9 cellular contexts compared by ENCODE assay signal in the genomic region with DNA sequence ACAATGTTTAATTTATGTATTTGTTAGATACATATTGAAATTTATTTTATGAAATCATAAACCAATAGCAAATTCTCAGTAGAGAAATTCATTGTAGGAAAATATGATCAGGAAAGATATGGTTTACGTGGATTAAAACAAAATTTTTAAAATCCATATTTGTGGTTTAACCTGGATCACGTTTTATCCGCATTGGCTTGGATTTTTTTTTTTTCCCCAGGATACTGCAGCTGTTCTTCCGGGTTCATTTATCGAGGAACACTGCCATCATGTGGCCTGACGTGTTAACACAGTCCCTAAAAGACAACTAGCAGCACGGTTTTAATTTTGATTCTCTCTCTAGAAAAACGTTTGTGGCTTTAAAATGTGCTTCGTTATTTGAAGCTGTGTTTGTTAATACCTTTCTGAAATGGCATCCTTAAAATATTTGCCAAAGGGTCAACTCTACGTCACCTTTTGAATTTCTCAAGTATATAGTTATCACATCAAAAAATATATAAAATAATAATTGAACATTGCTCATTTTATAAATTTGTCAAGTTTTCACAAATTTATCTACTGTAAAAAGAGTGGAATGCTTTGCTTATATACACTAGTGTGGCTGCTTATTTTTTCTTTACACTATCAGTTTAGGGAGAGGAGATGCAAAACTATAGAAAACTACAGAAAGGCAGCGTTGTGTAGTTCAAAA. TPM values are rescaled to one million over a fixed set of nuclear protein-coding genes. Genes with fewer than 3 reads are reported as not detected.
DNase-seq lines count a peak whose midpoint lies in the region; ATAC-seq, FAIRE-seq and TF ChIP-seq lines count a peak whose summit lies in the region.
"Had no signal": no experiment of that assay in that cellular context is flagged by ENCODE, and none has a peak within 500 bp of the region (broad histone marks: within the 10 kb centered on the region; RNA-seq: fewer than 3 reads in every experiment).

No MANE protein-coding gene starts in this region.

- DNase-seq in ELF-1 (ENCODE audit: low read depth, low spot score) (peak; percentile 60), H54 (ENCODE audit: insufficient read length, low spot score) (peak; percentile 26), RWPE2 (ENCODE audit: low spot score) (no peak), Right ventricle myocardium superior (peak; percentile 46), prostate gland (ENCODE audit: low spot score) (peak; percentile 64), GM19240 (ENCODE audit: insufficient read length, low spot score) (no peak)
- DNase-seq in activated naive CD8-positive, alpha-beta T cell treated with anti-CD3 and anti-CD28 coated beads for 36 hours, result peak; percentile 30

- H3K27me3 ChIP-seq in Loucy (ENCODE audit: insufficient read depth, low read length, poor library complexity, severe bottlenecking), result no peaks in the 10 kb centered on the region
- H3K27me3 ChIP-seq in RWPE2 (ENCODE audit: insufficient read depth, poor library complexity, severe bottlenecking), result no peaks in the 10 kb centered on the region
- H3K27me3 ChIP-seq in prostate gland (replicated peaks; ENCODE audit: insufficient read depth), result no peaks in the 10 kb centered on the region

- no peak overlapping the region for H3K4me3 ChIP-seq in Loucy (ENCODE audit: low read length, poor library complexity, severe bottlenecking)
- no peak overlapping the region for H3K4me3 ChIP-seq in RWPE2 (ENCODE audit: severe bottlenecking)
- no peak overlapping the region for H3K4me3 ChIP-seq in prostate gland

- no peak overlapping the region for H3K4me3 Mint-ChIP-seq in activated naive CD8-positive, alpha-beta T cell treated with anti-CD3 and anti-CD28 coated beads for 36 hours

- 0 out of 2 replicates have a peak, but pooled peaks cover 3% of the 10 kb centered on the region for H3F3A ChIP-seq in Loucy (ENCODE audit: low read depth)

- FAIRE-seq in H54 (lab: Jason Lieb, UNC), result peak; percentile 50

- H3K4me1 Mint-ChIP-seq in activated naive CD8-positive, alpha-beta T cell treated with anti-CD3 and anti-CD28 coated beads for 36 hours, result peaks cover 3% of the 10 kb centered on the region

- H3K4me1 ChIP-seq in Loucy (ENCODE audit: insufficient read depth, low read length, poor library complexity, severe bottlenecking), result peaks cover 28% of the 10 kb centered on the region
- H3K4me1 ChIP-seq in RWPE2 (ENCODE audit: insufficient read depth, poor library complexity, severe bottlenecking), result no peaks in the 10 kb centered on the region
- H3K4me1 ChIP-seq in prostate gland (replicated peaks), result no peaks in the 10 kb centered on the region

- H3K27ac Mint-ChIP-seq in activated naive CD8-positive, alpha-beta T cell treated with anti-CD3 and anti-CD28 coated beads for 36 hours, result no peak overlapping the region

- intact Hi-C loops in Right ventricle myocardium superior (cut with DNase I) (no loop called here), prostate gland (cut with DNase I) (loop anchor here (10.0 kb wide), 2 partner anchors 272 to 1032 kb away; no protein-coding TSS in a partner anchor)

- H3K27ac ChIP-seq in RWPE2 (ENCODE audit: poor library complexity, severe bottlenecking) (no peak overlapping the region), prostate gland (no peak overlapping the region)
- H3K27ac ChIP-seq: epithelial cell of prostate had no signal

- H3K79me2 ChIP-seq in Loucy (ENCODE audit: insufficient read depth, low read length), result no peaks in the 10 kb centered on the region

- peak overlapping the region; percentile 70 for H2AFZ ChIP-seq in Loucy (ENCODE audit: low read length)

- TF ChIP-seq POLR2A in H54 (IDR thresholded peaks at IDR 0.05; ENCODE audit: low read depth, low read length) (no peak), prostate gland (IDR thresholded peaks at IDR 0.05) (no peak)

- peak overlapping the region; percentile 21 for H3K4me2 ChIP-seq in Loucy (ENCODE audit: low read depth, low read length, poor library complexity, severe bottlenecking)

- ATAC-seq in RWPE2 (ENCODE audit: low read depth), result peak; percentile 70; the same call in 2 of the 3 replicates
- peak; percentile 88 for ATAC-seq in Right ventricle myocardium superior (ENCODE audit: poor library complexity)

- H3K9me3 ChIP-seq in Loucy (ENCODE audit: insufficient read depth, low read depth, low read length), result no peaks in the 10 kb centered on the region
- H3K9me3 ChIP-seq in RWPE2 (ENCODE audit: severe bottlenecking), result no peaks in the 10 kb centered on the region
- no peaks in the 10 kb centered on the region for H3K9me3 ChIP-seq in prostate gland

- H3K36me3 ChIP-seq in Loucy (ENCODE audit: insufficient read depth, low read length) (no peaks in the 10 kb centered on the region), RWPE2 (ENCODE audit: low read depth) (no peaks in the 10 kb centered on the region), prostate gland (no peaks in the 10 kb centered on the region)

- no peaks in the 10 kb centered on the region for H3K9me3 Mint-ChIP-seq in activated naive CD8-positive, alpha-beta T cell treated with anti-CD3 and anti-CD28 coated beads for 36 hours

- WGBS in prostate gland, result 9% methylated on average over 11 of the region's 11 CpGs

- H3K9me2 ChIP-seq in Loucy (replicated peaks; ENCODE audit: low read depth, low read length), result no peaks in the 10 kb centered on the region

- TF ChIP-seq CTCF in Loucy (conservative IDR thresholded peaks at IDR 0.05; ENCODE audit: low read length), result peak; percentile 89
- peak; percentile 86 for TF ChIP-seq CTCF in RWPE2 (IDR thresholded peaks at IDR 0.05; ENCODE audit: poor library complexity, severe bottlenecking)
- TF ChIP-seq CTCF in prostate gland (IDR thresholded peaks at IDR 0.05), result peak; percentile 24 to 75 (median 72)

- H3K9ac ChIP-seq in Loucy (ENCODE audit: low read depth, low read length, poor library complexity, severe bottlenecking), result no peak overlapping the region

- no peaks in the 10 kb centered on the region for H4K20me1 ChIP-seq in Loucy (ENCODE audit: insufficient read depth, low read length, poor library complexity, severe bottlenecking)

- H3K36me3 Mint-ChIP-seq in activated naive CD8-positive, alpha-beta T cell treated with anti-CD3 and anti-CD28 coated beads for 36 hours, result no peaks in the 10 kb centered on the region

- no peaks in the 10 kb centered on the region for H3K27me3 Mint-ChIP-seq in activated naive CD8-positive, alpha-beta T cell treated with anti-CD3 and anti-CD28 coated beads for 36 hours

RNA-seq across cellular contexts. Expression of gene ASB4, which starts 8.7 kb away (rescaled TPM):
- not detected for total RNA-seq in activated naive CD8-positive, alpha-beta T cell treated with anti-CD3 and anti-CD28 coated beads for 36 hours
- total RNA-seq in Right ventricle myocardium superior (7.8 TPM), prostate gland (under 1 TPM in 1 of 2 donors, not detected in 1; 0.57 TPM)

RNA-seq across cellular contexts. Expression of gene PON2, which starts 42.2 kb away (rescaled TPM):
- 1 to 10 TPM; 3.5 to 4.5 TPM for total RNA-seq in activated naive CD8-positive, alpha-beta T cell treated with anti-CD3 and anti-CD28 coated beads for 36 hours
- 38.9 TPM for total RNA-seq in Right ventricle myocardium superior
- 10 to 100 TPM; 65.5 to 65.6 TPM for total RNA-seq in prostate gland

Comparison
In these comparisons a context has a peak if more than half of its experiments do, and no peak if none do; other contexts are left out.
1. DNase-seq: peak in ELF-1 (single experiment), H54 (single experiment), activated naive CD8-positive, alpha-beta T cell treated with anti-CD3 and anti-CD28 coated beads for 36 hours (single experiment), Right ventricle myocardium superior (single experiment) and prostate gland (single experiment); none in RWPE2 (single experiment) and GM19240 (single experiment).
2. Peak in every context shown above with its lines, with median percentiles within 50 percentile points of each other: CTCF ChIP-seq.